ENCODE assay signal across 26 cellular contexts in genomic region chr17:19748807-19749193, GRCh38. TPM values are rescaled to one million over a fixed set of nuclear protein-coding genes. Genes with fewer than 3 reads are reported as not detected.
DNase-seq lines count a peak whose midpoint lies in the region; ATAC-seq, FAIRE-seq and TF ChIP-seq lines count a peak whose summit lies in the region.
"Had no signal": no experiment of that assay in that cellular context is flagged by ENCODE, and none has a peak within 500 bp of the region (broad histone marks: within the 10 kb centered on the region; RNA-seq: fewer than 3 reads in every experiment).

No MANE protein-coding gene starts in this region.

- no peaks in the 10 kb centered on the region for H3K9me2 ChIP-seq in GM23338 (ENCODE audit: insufficient read depth)

- peak overlapping the region; percentile 24 for H3K9ac ChIP-seq in keratinocyte (ENCODE audit: control insufficient read depth, extremely low read depth, insufficient read depth, low read length)

- H3K27ac ChIP-seq in GM23338 (ENCODE audit: low read depth) = no peak overlapping the region
- H3K27ac ChIP-seq in keratinocyte (ENCODE audit: control insufficient read depth, insufficient read depth, low read length) = no peak overlapping the region
- peak overlapping the region in 15 of 21 experiments; percentile 22 to 90 (median 69) for H3K27ac ChIP-seq in skin epidermis
- H3K27ac ChIP-seq: pancreas, sigmoid colon, uterus had no signal

- DNase-seq in GM23338 (ENCODE audit: low spot score) (no peak), keratinocyte (ENCODE audit: low read depth, low spot score) (no peak), RCC 7860 (ENCODE audit: low spot score) (no peak)
- DNase-seq: activated CD4-positive, alpha-beta T cell treated with anti-CD3 and anti-CD28 coated beads, Interleukin-2, amount 50 U/mL, for 1 hour; activated naive CD8-positive, alpha-beta T cell treated with anti-CD3 and anti-CD28 coated beads for 36 hours; CD4-positive, alpha-beta T cell; DMS53; effector memory CD8-positive, alpha-beta T cell; GF-D8; kidney; mesendoderm; naive thymus-derived CD4-positive, alpha-beta T cell; NCI-H187 treated with DMSO at 0.1 percent for 48 hours; sigmoid colon; T-helper 17 cell; uterus had no signal

- H3K27ac Mint-ChIP-seq in GM23338 = no peak overlapping the region
- peak overlapping the region in 3 of 5 experiments; percentile 2 to 68 (median 17) for H3K27ac Mint-ChIP-seq in brain
- H3K27ac Mint-ChIP-seq: activated naive CD8-positive, alpha-beta T cell treated with anti-CD3 and anti-CD28 coated beads for 36 hours; CD4-positive, alpha-beta T cell; effector memory CD8-positive, alpha-beta T cell; naive thymus-derived CD4-positive, alpha-beta T cell had no signal

- H3K4me1 ChIP-seq in GM23338 (ENCODE audit: insufficient read depth) (peaks cover 10% of the 10 kb centered on the region; the same call in 1 of the 2 replicates), keratinocyte (ENCODE audit: control insufficient read depth, extremely low read depth, insufficient read depth, low read length) (peaks cover 64% of the 10 kb centered on the region)

- H4K20me1 ChIP-seq in GM23338 (replicated peaks; ENCODE audit: insufficient read depth) (no peaks in the 10 kb centered on the region), keratinocyte (ENCODE audit: control insufficient read depth, extremely low read depth, insufficient read depth, low read length) (no peaks in the 10 kb centered on the region)

- peak overlapping the region; percentile 63; the same call in 1 of the 2 replicates for H2AFZ ChIP-seq in GM23338
- H2AFZ ChIP-seq in keratinocyte (ENCODE audit: control insufficient read depth, low read length) = peak overlapping the region; percentile 11

- no peaks in the 10 kb centered on the region for H3K9me1 ChIP-seq in keratinocyte (ENCODE audit: control insufficient read depth, extremely low read depth, insufficient read depth, low read length)

- no peaks in the 10 kb centered on the region for H3K36me3 Mint-ChIP-seq in GM23338 (ENCODE audit: low read depth)
- H3K36me3 Mint-ChIP-seq in brain = no peaks in the 10 kb centered on the region
- H3K36me3 Mint-ChIP-seq: activated naive CD8-positive, alpha-beta T cell treated with anti-CD3 and anti-CD28 coated beads for 36 hours; naive thymus-derived CD4-positive, alpha-beta T cell had no signal

- H3K79me2 ChIP-seq in GM23338 (replicated peaks; ENCODE audit: insufficient read depth) (no peaks in the 10 kb centered on the region), keratinocyte (ENCODE audit: control insufficient read depth, insufficient read depth, low read length) (no peaks in the 10 kb centered on the region)

- dilution Hi-C loops in keratinocyte (cut with MboI; ENCODE audit: extremely low pct_ligation_motif_present, low sequenced_read_pairs) = no loop called here

- H3K4me3 ChIP-seq in GM23338 (no peak overlapping the region), keratinocyte (ENCODE audit: control insufficient read depth in 2 of 3, extremely low read depth in 1 of 3, insufficient read depth in 2 of 3, low read depth in 1 of 3, low read length in 3 of 3) (no peak overlapping the region), skin epidermis (no peak overlapping the region)
- H3K4me3 ChIP-seq: pancreas, sigmoid colon, uterus had no signal

- H3K4me2 ChIP-seq in GM23338 = no peak overlapping the region
- H3K4me2 ChIP-seq in keratinocyte (ENCODE audit: control insufficient read depth, extremely low read depth, insufficient read depth, low read depth, low read length) = peak overlapping the region; percentile 64

- 0 out of 2 replicates have a peak, but pooled peaks cover 3% of the 10 kb centered on the region for H3F3A ChIP-seq in GM23338 (replicated peaks; ENCODE audit: low read depth)

- H3K36me3 ChIP-seq in GM23338 (ENCODE audit: insufficient read depth) (no peaks in the 10 kb centered on the region), keratinocyte (ENCODE audit: control insufficient read depth in 2 of 2, extremely low read depth in 1 of 2, insufficient read depth in 2 of 2, low read length in 2 of 2) (no peaks in the 10 kb centered on the region)
- H3K36me3 ChIP-seq: pancreas, sigmoid colon, uterus had no signal

- H3K9me3 Mint-ChIP-seq in GM23338 = no peaks in the 10 kb centered on the region
- no peaks in the 10 kb centered on the region for H3K9me3 Mint-ChIP-seq in brain
- H3K9me3 Mint-ChIP-seq: activated naive CD8-positive, alpha-beta T cell treated with anti-CD3 and anti-CD28 coated beads for 36 hours; CD4-positive, alpha-beta T cell; effector memory CD8-positive, alpha-beta T cell; naive thymus-derived CD4-positive, alpha-beta T cell had no signal

- H3K27me3 Mint-ChIP-seq in GM23338 (ENCODE audit: insufficient read depth, low read depth, poor library complexity) (peaks cover 9% of the 10 kb centered on the region), brain (peaks cover 11% of the 10 kb centered on the region)

- H3K4me1 Mint-ChIP-seq in GM23338 = peaks cover 19% of the 10 kb centered on the region
- peaks cover 40% of the 10 kb centered on the region for H3K4me1 Mint-ChIP-seq in brain

- TF ChIP-seq CTCF in GM23338 (conservative IDR thresholded peaks at IDR 0.05; ENCODE audit: low read depth in 2 of 2) (no peak), brain (conservative IDR thresholded peaks at IDR 0.05) (no peak), keratinocyte (optimal IDR thresholded peaks at IDR 0.05 in 1 of 3, IDR thresholded peaks at IDR 0.05 in 1 of 3, conservative IDR thresholded peaks at IDR 0.05 in 1 of 3; ENCODE audit: extremely low read depth in 1 of 3, insufficient read depth in 2 of 3, low read length in 3 of 3) (no peak)

- peaks cover 5% of the 10 kb centered on the region; the same call in 1 of the 2 replicates for H3K27me3 ChIP-seq in GM23338 (ENCODE audit: insufficient read depth)
- H3K27me3 ChIP-seq in keratinocyte (ENCODE audit: control insufficient read depth, extremely low read depth, insufficient read depth, low read length) = no peaks in the 10 kb centered on the region
- H3K27me3 ChIP-seq: pancreas, sigmoid colon, uterus had no signal

- H3K4me3 Mint-ChIP-seq in GM23338 (no peak overlapping the region), brain (no peak overlapping the region)
- H3K4me3 Mint-ChIP-seq: activated naive CD8-positive, alpha-beta T cell treated with anti-CD3 and anti-CD28 coated beads for 36 hours; CD4-positive, alpha-beta T cell; effector memory CD8-positive, alpha-beta T cell; naive thymus-derived CD4-positive, alpha-beta T cell; T-helper 17 cell had no signal

- no peak for ATAC-seq in GM23338
- ATAC-seq in HG02571 (IDR thresholded peaks at IDR 0.05; ENCODE audit: unreplicated experiment) = no peak
- ATAC-seq in HG03139 (IDR thresholded peaks at IDR 0.05; ENCODE audit: unreplicated experiment) = no peak
- ATAC-seq: effector memory CD8-positive, alpha-beta T cell; naive thymus-derived CD4-positive, alpha-beta T cell; Panc1; T-helper 17 cell had no signal

- H3K9me3 ChIP-seq in keratinocyte (ENCODE audit: control insufficient read depth, low read depth, low read length) = no peaks in the 10 kb centered on the region
- H3K9me3 ChIP-seq: pancreas, sigmoid colon, uterus had no signal

- no peak for FAIRE-seq in keratinocyte (lab: Jason Lieb, UNC)
- no peak for FAIRE-seq in RCC 7860 (lab: Jason Lieb, UNC)
- FAIRE-seq: HTR-8/SVneo, kidney, pancreas had no signal

TF ChIP-seq in GM23338, 12 proteins besides CTCF, POLR2A, EP300 and RAD21 (continues in another document):
- TF ChIP-seq ETS1 (IDR thresholded peaks at IDR 0.05) (no peak), POLR2AphosphoS5 (IDR thresholded peaks at IDR 0.05; ENCODE audit: low read depth) (no peak), STAT1 (IDR thresholded peaks at IDR 0.05; ENCODE audit: unreplicated experiment) (no peak), EZH2phosphoT487 (IDR thresholded peaks at IDR 0.05; ENCODE audit: unreplicated experiment) (no peak), NANOG (IDR thresholded peaks at IDR 0.05; ENCODE audit: borderline replicate concordance) (no peak), ZNF114 (CRISPR knock-in tag; IDR thresholded peaks at IDR 0.05) (no peak), EZH2 (IDR thresholded peaks at IDR 0.05; ENCODE audit: low read depth, unreplicated experiment) (no peak)

RNA-seq across cellular contexts. Expression of gene ALDH3A1, which starts 0.7 kb away (rescaled TPM):
- 0.17 and 1.0 TPM in 2 replicates for total RNA-seq in GM23338 (2014; rRNA removed; shearing (Covaris generic))
- polyA plus RNA-seq in GM23338 (2016; fragmentation: Nextera tagmentation; extraction: Ambion mirVana) (0.21 and 0.23 TPM in 2 replicates), brain (ENCODE audit: insufficient read depth, low read depth, low replicate concordance) (0.76 TPM), keratinocyte (2.0 to 8.4 TPM (median 5.8 TPM) in 3 replicates)
- polyA plus RNA-seq in keratinocyte (2011; ENCODE audit: low read depth) = 1.5 TPM
- polyA plus RNA-seq in keratinocyte (2011; cell fraction: cytosol; rRNA removed) = 5.9 and 11.1 TPM in 2 replicates
- 6.9 and 10.3 TPM in 2 replicates for polyA plus RNA-seq in keratinocyte (2011; cell fraction: nucleus; rRNA removed)
- 1.9 and 4.5 TPM in 2 replicates for polyA plus RNA-seq in keratinocyte (2012; ENCODE audit: low replicate concordance)
- polyA minus RNA-seq in keratinocyte = 0.89 to 6.7 TPM (median 3.4 TPM) in 3 replicates
- 7.3 TPM for polyA minus RNA-seq in keratinocyte (2011; cell fraction: cytosol; rRNA and poly(A)+ RNA removed)
- polyA minus RNA-seq in keratinocyte (2011; cell fraction: nucleus; rRNA and poly(A)+ RNA removed) = 4.6 and 5.6 TPM in 2 replicates
- total RNA-seq: CD4-positive, alpha-beta T cell; chondrocyte; T-helper 17 cell had no signal
- polyA plus RNA-seq: naive thymus-derived CD4-positive, alpha-beta T cell had no signal

RNA-seq across cellular contexts. Expression of gene SLC47A2, which starts 32.4 kb away (rescaled TPM):
- not detected in 2 replicates for total RNA-seq in GM23338 (2014; rRNA removed; shearing (Covaris generic))
- polyA plus RNA-seq in GM23338 (2016; fragmentation: Nextera tagmentation; extraction: Ambion mirVana) (0.19 TPM in 1 of 2 replicates, not detected in the other), brain (ENCODE audit: insufficient read depth, low read depth, low replicate concordance) (not detected), keratinocyte (0.15 to 2.2 TPM (median 0.88 TPM) in 3 replicates)
- not detected for polyA plus RNA-seq in keratinocyte (2011; ENCODE audit: low read depth)
- 0.05 and 0.08 TPM in 2 replicates for polyA plus RNA-seq in keratinocyte (2011; cell fraction: cytosol; rRNA removed)
- 1.4 and 2.0 TPM in 2 replicates for polyA plus RNA-seq in keratinocyte (2011; cell fraction: nucleus; rRNA removed)
- polyA plus RNA-seq in keratinocyte (2012; ENCODE audit: low replicate concordance) = 0.16 and 0.21 TPM in 2 replicates
- polyA minus RNA-seq in keratinocyte = 0.56 to 3.0 TPM (median 0.83 TPM) in 3 replicates
- not detected for polyA minus RNA-seq in keratinocyte (2011; cell fraction: cytosol; rRNA and poly(A)+ RNA removed)
- polyA minus RNA-seq in keratinocyte (2011; cell fraction: nucleus; rRNA and poly(A)+ RNA removed) = 0.74 and 1.1 TPM in 2 replicates
- total RNA-seq: activated naive CD8-positive, alpha-beta T cell treated with anti-CD3 and anti-CD28 coated beads for 36 hours; CD4-positive, alpha-beta T cell; chondrocyte; fibroblast of lung; naive thymus-derived CD4-positive, alpha-beta T cell; pancreas; sigmoid colon; subcutaneous adipose tissue; T-helper 17 cell had no signal
- polyA plus RNA-seq: fibroblast of lung; naive thymus-derived CD4-positive, alpha-beta T cell; pancreas had no signal

Comparison
In these comparisons a context has a peak if more than half of its experiments do, and no peak if none do; other contexts are left out.
1. H3K27ac ChIP-seq: peak in skin epidermis (15 of 21); none in GM23338 (single experiment) and keratinocyte (single experiment).